1 cellular context compared by ENCODE assay signal in genomic region chr22:45268958-45269844, GRCh38.
TF ChIP-seq lines count a peak whose summit lies in the region.

No MANE protein-coding gene starts in this region.

TF ChIP-seq in HepG2, 621 proteins besides CTCF, POLR2A, EP300 and RAD21 (continued from another document and continues in another):
- TF ChIP-seq TRIM24 (CRISPR knock-in tag; IDR thresholded peaks at IDR 0.05): no peak
- TF ChIP-seq ZNF75D (CRISPR knock-in tag; IDR thresholded peaks at IDR 0.05; ENCODE audit: borderline replicate concordance): no peak
- TF ChIP-seq SYNCRIP (IDR thresholded peaks at IDR 0.05; ENCODE audit: insufficient read depth, low read depth, low read length): no peak
- TF ChIP-seq ZNF451 (CRISPR knock-in tag; IDR thresholded peaks at IDR 0.05): 0 out of 2 replicates have a peak, but pooled peaks have one; percentile 10
- no peak for TF ChIP-seq EHMT2 (IDR thresholded peaks at IDR 0.05; ENCODE audit: borderline replicate concordance, low read depth, low read length)
- TF ChIP-seq PLRG1 (conservative IDR thresholded peaks at IDR 0.05): no peak
- TF ChIP-seq ZNF609 (CRISPR knock-in tag; IDR thresholded peaks at IDR 0.05; ENCODE audit: borderline replicate concordance): no peak
- TF ChIP-seq, protein P1, sequence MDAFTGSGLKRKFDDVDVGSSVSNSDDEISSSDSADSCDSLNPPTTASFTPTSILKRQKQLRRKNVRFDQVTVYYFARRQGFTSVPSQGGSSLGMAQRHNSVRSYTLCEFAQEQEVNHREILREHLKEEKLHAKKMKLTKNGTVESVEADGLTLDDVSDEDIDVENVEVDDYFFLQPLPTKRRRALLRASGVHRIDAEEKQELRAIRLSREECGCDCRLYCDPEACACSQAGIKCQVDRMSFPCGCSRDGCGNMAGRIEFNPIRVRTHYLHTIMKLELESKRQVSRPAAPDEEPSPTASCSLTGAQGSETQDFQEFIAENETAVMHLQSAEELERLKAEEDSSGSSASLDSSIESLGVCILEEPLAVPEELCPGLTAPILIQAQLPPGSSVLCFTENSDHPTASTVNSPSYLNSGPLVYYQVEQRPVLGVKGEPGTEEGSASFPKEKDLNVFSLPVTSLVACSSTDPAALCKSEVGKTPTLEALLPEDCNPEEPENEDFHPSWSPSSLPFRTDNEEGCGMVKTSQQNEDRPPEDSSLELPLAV (CRISPR knock-in tag; conservative IDR thresholded peaks at IDR 0.05; ENCODE audit: low read depth): no peak
- TF ChIP-seq UBTF (CRISPR knock-in tag; IDR thresholded peaks at IDR 0.05): peak; percentile 56
- TF ChIP-seq KDM4B (CRISPR knock-in tag; IDR thresholded peaks at IDR 0.05): no peak
- TF ChIP-seq ZC3H4 (CRISPR knock-in tag; IDR thresholded peaks at IDR 0.05; ENCODE audit: borderline replicate concordance): peak; percentile 57; the same call in 1 of the 2 replicates
- no peak for TF ChIP-seq HCFC1 (IDR thresholded peaks at IDR 0.05; ENCODE audit: low read depth, low read length)
- TF ChIP-seq ZNF331 (CRISPR knock-in tag; IDR thresholded peaks at IDR 0.05): peak; percentile 51
- TF ChIP-seq ZNF713 (CRISPR knock-in tag; IDR thresholded peaks at IDR 0.05): no peak
- TF ChIP-seq ZNF674 (CRISPR knock-in tag; IDR thresholded peaks at IDR 0.05; ENCODE audit: low read depth): no peak
- TF ChIP-seq, protein P2, sequence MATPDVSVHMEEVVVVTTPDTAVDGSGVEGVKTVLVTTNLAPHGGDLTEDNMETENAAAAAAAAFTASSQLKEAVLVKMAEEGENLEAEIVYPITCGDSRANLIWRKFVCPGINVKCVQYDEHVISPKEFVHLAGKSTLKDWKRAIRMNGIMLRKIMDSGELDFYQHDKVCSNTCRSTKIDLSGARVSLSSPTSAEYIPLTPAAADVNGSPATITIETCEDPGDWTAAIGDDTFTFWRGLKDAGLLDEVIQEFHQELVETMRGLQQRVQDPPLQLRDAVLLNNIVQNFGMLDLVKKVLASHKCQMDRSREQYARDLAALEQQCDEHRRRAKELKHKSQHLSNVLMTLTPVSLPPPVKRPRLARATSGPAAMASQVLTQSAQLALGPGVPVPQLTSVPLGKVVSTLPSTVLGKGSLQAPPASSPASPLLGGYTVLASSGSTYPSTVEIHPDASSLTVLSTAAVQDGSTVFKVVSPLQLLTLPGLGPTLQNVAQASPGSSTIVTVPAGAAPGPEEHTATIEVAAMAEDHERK (CRISPR knock-in tag; IDR thresholded peaks at IDR 0.05; ENCODE audit: low read depth): no peak
- TF ChIP-seq ZNF17 (CRISPR knock-in tag; IDR thresholded peaks at IDR 0.05): no peak
- TF ChIP-seq, protein P3, sequence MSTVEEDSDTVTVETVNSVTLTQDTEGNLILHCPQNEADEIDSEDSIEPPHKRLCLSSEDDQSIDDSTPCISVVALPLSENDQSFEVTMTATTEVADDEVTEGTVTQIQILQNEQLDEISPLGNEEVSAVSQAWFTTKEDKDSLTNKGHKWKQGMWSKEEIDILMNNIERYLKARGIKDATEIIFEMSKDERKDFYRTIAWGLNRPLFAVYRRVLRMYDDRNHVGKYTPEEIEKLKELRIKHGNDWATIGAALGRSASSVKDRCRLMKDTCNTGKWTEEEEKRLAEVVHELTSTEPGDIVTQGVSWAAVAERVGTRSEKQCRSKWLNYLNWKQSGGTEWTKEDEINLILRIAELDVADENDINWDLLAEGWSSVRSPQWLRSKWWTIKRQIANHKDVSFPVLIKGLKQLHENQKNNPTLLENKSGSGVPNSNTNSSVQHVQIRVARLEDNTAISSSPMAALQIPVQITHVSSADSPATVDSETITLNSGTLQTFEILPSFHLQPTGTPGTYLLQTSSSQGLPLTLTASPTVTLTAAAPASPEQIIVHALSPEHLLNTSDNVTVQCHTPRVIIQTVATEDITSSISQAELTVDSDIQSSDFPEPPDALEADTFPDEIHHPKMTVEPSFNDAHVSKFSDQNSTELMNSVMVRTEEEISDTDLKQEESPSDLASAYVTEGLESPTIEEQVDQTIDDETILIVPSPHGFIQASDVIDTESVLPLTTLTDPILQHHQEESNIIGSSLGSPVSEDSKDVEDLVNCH (CRISPR knock-in tag; IDR thresholded peaks at IDR 0.05): no peak
- TF ChIP-seq ZNF382 (CRISPR knock-in tag; IDR thresholded peaks at IDR 0.05; ENCODE audit: borderline replicate concordance): no peak
- no peak for TF ChIP-seq ZNF563 (CRISPR knock-in tag; IDR thresholded peaks at IDR 0.05)
- no peak for TF ChIP-seq ZBTB21 (CRISPR knock-in tag; IDR thresholded peaks at IDR 0.05)
- TF ChIP-seq, protein P4, sequence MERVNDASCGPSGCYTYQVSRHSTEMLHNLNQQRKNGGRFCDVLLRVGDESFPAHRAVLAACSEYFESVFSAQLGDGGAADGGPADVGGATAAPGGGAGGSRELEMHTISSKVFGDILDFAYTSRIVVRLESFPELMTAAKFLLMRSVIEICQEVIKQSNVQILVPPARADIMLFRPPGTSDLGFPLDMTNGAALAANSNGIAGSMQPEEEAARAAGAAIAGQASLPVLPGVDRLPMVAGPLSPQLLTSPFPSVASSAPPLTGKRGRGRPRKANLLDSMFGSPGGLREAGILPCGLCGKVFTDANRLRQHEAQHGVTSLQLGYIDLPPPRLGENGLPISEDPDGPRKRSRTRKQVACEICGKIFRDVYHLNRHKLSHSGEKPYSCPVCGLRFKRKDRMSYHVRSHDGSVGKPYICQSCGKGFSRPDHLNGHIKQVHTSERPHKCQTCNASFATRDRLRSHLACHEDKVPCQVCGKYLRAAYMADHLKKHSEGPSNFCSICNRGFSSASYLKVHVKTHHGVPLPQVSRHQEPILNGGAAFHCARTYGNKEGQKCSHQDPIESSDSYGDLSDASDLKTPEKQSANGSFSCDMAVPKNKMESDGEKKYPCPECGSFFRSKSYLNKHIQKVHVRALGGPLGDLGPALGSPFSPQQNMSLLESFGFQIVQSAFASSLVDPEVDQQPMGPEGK (CRISPR knock-in tag; IDR thresholded peaks at IDR 0.05): peak; percentile 90
- TF ChIP-seq AGO1 (IDR thresholded peaks at IDR 0.05; ENCODE audit: low read depth, low read length, poor library complexity, severe bottlenecking): no peak
- TF ChIP-seq, protein P5, sequence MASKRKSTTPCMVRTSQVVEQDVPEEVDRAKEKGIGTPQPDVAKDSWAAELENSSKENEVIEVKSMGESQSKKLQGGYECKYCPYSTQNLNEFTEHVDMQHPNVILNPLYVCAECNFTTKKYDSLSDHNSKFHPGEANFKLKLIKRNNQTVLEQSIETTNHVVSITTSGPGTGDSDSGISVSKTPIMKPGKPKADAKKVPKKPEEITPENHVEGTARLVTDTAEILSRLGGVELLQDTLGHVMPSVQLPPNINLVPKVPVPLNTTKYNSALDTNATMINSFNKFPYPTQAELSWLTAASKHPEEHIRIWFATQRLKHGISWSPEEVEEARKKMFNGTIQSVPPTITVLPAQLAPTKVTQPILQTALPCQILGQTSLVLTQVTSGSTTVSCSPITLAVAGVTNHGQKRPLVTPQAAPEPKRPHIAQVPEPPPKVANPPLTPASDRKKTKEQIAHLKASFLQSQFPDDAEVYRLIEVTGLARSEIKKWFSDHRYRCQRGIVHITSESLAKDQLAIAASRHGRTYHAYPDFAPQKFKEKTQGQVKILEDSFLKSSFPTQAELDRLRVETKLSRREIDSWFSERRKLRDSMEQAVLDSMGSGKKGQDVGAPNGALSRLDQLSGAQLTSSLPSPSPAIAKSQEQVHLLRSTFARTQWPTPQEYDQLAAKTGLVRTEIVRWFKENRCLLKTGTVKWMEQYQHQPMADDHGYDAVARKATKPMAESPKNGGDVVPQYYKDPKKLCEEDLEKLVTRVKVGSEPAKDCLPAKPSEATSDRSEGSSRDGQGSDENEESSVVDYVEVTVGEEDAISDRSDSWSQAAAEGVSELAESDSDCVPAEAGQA (IDR thresholded peaks at IDR 0.05; ENCODE audit: low read depth): no peak
- TF ChIP-seq, protein P5 (CRISPR knock-in tag; IDR thresholded peaks at IDR 0.05; ENCODE audit: borderline replicate concordance): no peak
- 0 out of 2 replicates have a peak, but pooled peaks have one; percentile 62 for TF ChIP-seq ZBTB7B (CRISPR knock-in tag; IDR thresholded peaks at IDR 0.05)
- no peak for TF ChIP-seq SOX6 (IDR thresholded peaks at IDR 0.05)
- TF ChIP-seq SOX6 (CRISPR knock-in tag; IDR thresholded peaks at IDR 0.05): peak; percentile 48
- TF ChIP-seq RBM39 (IDR thresholded peaks at IDR 0.05; ENCODE audit: low read depth, low read length, poor library complexity, severe bottlenecking): peak; percentile 42
